Comparison of ENCODE assay signal across 8 cellular contexts in genomic region chr5:45521067-45521466, GRCh38.
DNase-seq lines count a peak whose midpoint lies in the region; ATAC-seq and TF ChIP-seq lines count a peak whose summit lies in the region.

No MANE protein-coding gene starts in this region.

- TF ChIP-seq CTCF in astrocyte of the spinal cord (IDR thresholded peaks at IDR 0.05; ENCODE audit: low read depth, low read length) (peak; percentile 52), tibial artery (IDR thresholded peaks at IDR 0.05) (no peak)

- H3K36me3 Mint-ChIP-seq in naive thymus-derived CD4-positive, alpha-beta T cell = no peaks in the 10 kb centered on the region

- no peaks in the 10 kb centered on the region for H3K4me1 Mint-ChIP-seq in naive thymus-derived CD4-positive, alpha-beta T cell

- no peaks in the 10 kb centered on the region for H3K27me3 ChIP-seq in naive thymus-derived CD4-positive, alpha-beta T cell (ENCODE audit: control insufficient read depth in 2 of 2, insufficient read depth in 2 of 2, low read length in 2 of 2)
- no peaks in the 10 kb centered on the region for H3K27me3 ChIP-seq in tibial artery

- peaks cover 0 to 7% (median 0%) of the 10 kb centered on the region in 3 experiments for H3K9me3 ChIP-seq in naive thymus-derived CD4-positive, alpha-beta T cell (ENCODE audit: control insufficient read depth in 2 of 3, low read length in 3 of 3)
- H3K9me3 ChIP-seq in tibial artery = no peaks in the 10 kb centered on the region

- H3K4me1 ChIP-seq in naive thymus-derived CD4-positive, alpha-beta T cell (ENCODE audit: control insufficient read depth in 2 of 2, insufficient read depth in 2 of 2, low read length in 2 of 2) = no peaks in the 10 kb centered on the region
- H3K4me1 ChIP-seq in tibial artery = no peaks in the 10 kb centered on the region

- H3K36me3 ChIP-seq in naive thymus-derived CD4-positive, alpha-beta T cell (ENCODE audit: control insufficient read depth in 2 of 3, insufficient read depth in 3 of 3, low read length in 3 of 3) = no peaks in the 10 kb centered on the region
- H3K36me3 ChIP-seq in tibial artery = no peaks in the 10 kb centered on the region

- CTCF ChIA-PET in naive thymus-derived CD4-positive, alpha-beta T cell (lab: Charles Lee) = no interaction called here

- no peak overlapping the region for H3K27ac ChIP-seq in naive thymus-derived CD4-positive, alpha-beta T cell (ENCODE audit: low read depth, low read length)
- no peak overlapping the region for H3K27ac ChIP-seq in tibial artery

- in situ Hi-C loops in astrocyte of the spinal cord (cut with HindIII; ENCODE audit: low sequenced_read_pairs) = no loop called here

- POLR2A ChIA-PET in naive thymus-derived CD4-positive, alpha-beta T cell (lab: Charles Lee) = no interaction called here

- ATAC-seq in GM18867 (IDR thresholded peaks at IDR 0.05; ENCODE audit: unreplicated experiment) (peak; percentile 73), HG02610 (IDR thresholded peaks at IDR 0.05; ENCODE audit: unreplicated experiment) (no peak)
- ATAC-seq in naive thymus-derived CD4-positive, alpha-beta T cell = no peak

- no peak overlapping the region for H3K4me3 Mint-ChIP-seq in naive thymus-derived CD4-positive, alpha-beta T cell

- intact Hi-C loops in naive thymus-derived CD4-positive, alpha-beta T cell (cut with micrococcal nuclease) = no loop called here
- intact Hi-C loops in tibial artery (cut with DNase I; ENCODE audit: low total_unique reads) = no loop called here

- no peak overlapping the region for H3K4me3 ChIP-seq in astrocyte of the spinal cord (ENCODE audit: low read depth, low read length)
- no peak overlapping the region for H3K4me3 ChIP-seq in naive thymus-derived CD4-positive, alpha-beta T cell (ENCODE audit: low read length)
- no peak overlapping the region for H3K4me3 ChIP-seq in tibial artery

- no peaks in the 10 kb centered on the region for H3K27me3 Mint-ChIP-seq in naive thymus-derived CD4-positive, alpha-beta T cell

- H3K27ac Mint-ChIP-seq in naive thymus-derived CD4-positive, alpha-beta T cell = no peak overlapping the region

- peaks cover 0 to 11% (median 1%) of the 10 kb centered on the region in 11 donors for H3K9me3 Mint-ChIP-seq in naive thymus-derived CD4-positive, alpha-beta T cell

- DNase-seq in NCI-H1092 treated with DMSO at 0.1 percent for 48 hours (lab: John Stamatoyannopoulos, UW) (peak; percentile 48), astrocyte of the spinal cord (ENCODE audit: low read depth, low spot score) (peak; percentile 60), medulla oblongata (ENCODE audit: extremely low spot score) (peak; percentile 41), OCI-M2 (lab: John Stamatoyannopoulos, UW; ENCODE audit: unreplicated experiment) (no peak), tibial artery (no peak)
- no peak for DNase-seq in naive thymus-derived CD4-positive, alpha-beta T cell

Comparison
In these comparisons a context has a peak if more than half of its experiments do, and no peak if none do; other contexts are left out.
1. DNase-seq: peak in NCI-H1092 treated with DMSO at 0.1 percent for 48 hours (single experiment), astrocyte of the spinal cord (single experiment) and medulla oblongata (single experiment); none in naive thymus-derived CD4-positive, alpha-beta T cell (0 of 9), OCI-M2 (single experiment) and tibial artery (0 of 2).